ENCODE assay signal across 8 cellular contexts in genomic region chr3:197554562-197555280, GRCh38. TPM values are rescaled to one million over a fixed set of nuclear protein-coding genes. Genes with fewer than 3 reads are reported as not detected.
DNase-seq lines count a peak whose midpoint lies in the region; ATAC-seq and TF ChIP-seq lines count a peak whose summit lies in the region.

No MANE protein-coding gene starts in this region.

- H3K9me3 Mint-ChIP-seq in chondrocyte (ENCODE audit: low read depth) = no peaks in the 10 kb centered on the region

- TF ChIP-seq CTCF in chondrocyte (IDR thresholded peaks at IDR 0.05) = peak; percentile 79
- TF ChIP-seq CTCF in kidney epithelial cell (IDR thresholded peaks at IDR 0.05; ENCODE audit: insufficient read depth, low read length, poor library complexity, severe bottlenecking) = peak; percentile 73

- ATAC-seq in GM19043 (IDR thresholded peaks at IDR 0.05; ENCODE audit: low read depth, unreplicated experiment) (peak; percentile 92), HG03354 (IDR thresholded peaks at IDR 0.05; ENCODE audit: poor library complexity, severe bottlenecking, unreplicated experiment) (peak; percentile 96)

- H3K36me3 Mint-ChIP-seq in chondrocyte (ENCODE audit: low read depth) = no peaks in the 10 kb centered on the region

- peak overlapping the region; percentile 79 for H3K4me3 Mint-ChIP-seq in chondrocyte (ENCODE audit: unreplicated experiment)

- H3K27me3 Mint-ChIP-seq in chondrocyte (ENCODE audit: low read depth) = peaks cover 7% of the 10 kb centered on the region

- DNase-seq in Ammon's horn (ENCODE audit: low spot score) (peak; percentile 99), NCI-H446 treated with DMSO at 0.1 percent for 48 hours (lab: John Stamatoyannopoulos, UW) (peak; percentile 93), chondrocyte (ENCODE audit: low spot score) (peak; percentile 98), kidney epithelial cell (ENCODE audit: low read depth) (peak; percentile 88)
- DNase-seq in activated CD4-positive, alpha-beta T cell treated with anti-CD3 and anti-CD28 coated beads for 1 hour = peak; percentile 85
- DNase-seq in stimulated activated CD4-positive, alpha-beta T cell treated with anti-CD3 and anti-CD28 coated beads, Interleukin-15, amount 100 ng/mL, for 24 hours = peak; percentile 96

- H3K4me1 Mint-ChIP-seq in chondrocyte (ENCODE audit: low read depth) = peaks cover 7% of the 10 kb centered on the region

- H3K27me3 ChIP-seq in kidney epithelial cell (ENCODE audit: control insufficient read depth, insufficient read depth, low read length) = no peaks in the 10 kb centered on the region

- peak overlapping the region; percentile 91 for H3K27ac Mint-ChIP-seq in chondrocyte (ENCODE audit: unreplicated experiment)

- H3K4me3 ChIP-seq in kidney epithelial cell (ENCODE audit: low read depth, low read length) = peak overlapping the region; percentile 76

- H3K36me3 ChIP-seq in kidney epithelial cell (ENCODE audit: control insufficient read depth, insufficient read depth, low read length) = no peaks in the 10 kb centered on the region

RNA-seq across cellular contexts. Expression of gene BDH1, which starts 1.0 kb away (rescaled TPM):
- 5.0 to 8.4 TPM (median 6.5 TPM) in 3 replicates for total RNA-seq in chondrocyte
- 14.1 and 17.0 TPM in 2 replicates for total RNA-seq in kidney epithelial cell

Comparison
In these comparisons a context has a peak if more than half of its experiments do, and no peak if none do; other contexts are left out.
1. Peak in every context shown above with its lines: DNase-seq, ATAC-seq and H3K4me3 ChIP-seq.